In the genomic region with DNA sequence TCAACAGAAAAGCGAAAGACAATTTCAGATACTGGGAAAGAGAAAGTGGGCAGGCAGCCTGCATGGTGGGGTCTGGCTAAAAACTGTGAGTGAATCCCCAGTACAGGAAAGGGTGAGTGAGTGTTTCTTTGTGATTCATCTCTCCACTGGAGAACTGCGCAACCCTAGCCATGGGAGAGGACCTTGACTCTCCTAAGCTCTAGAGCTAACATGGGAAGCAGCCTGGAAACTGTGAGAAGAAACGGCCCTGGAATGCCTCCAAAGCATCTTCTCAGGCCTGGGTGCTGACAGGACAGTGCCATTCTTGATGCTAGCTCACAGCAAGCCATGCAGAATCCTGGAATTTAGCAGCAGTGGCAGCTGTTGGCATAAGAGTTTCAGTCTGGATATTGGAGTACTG, we compare ENCODE assay signal across 31 cellular contexts. TPM values are rescaled to one million over a fixed set of nuclear protein-coding genes. Genes with fewer than 3 reads are reported as not detected.
"Had no signal": no experiment of that assay in that cellular context is flagged by ENCODE, and none has a peak within 500 bp of the region (broad histone marks: within the 10 kb centered on the region; RNA-seq: fewer than 3 reads in every experiment).

No MANE protein-coding gene starts in this region.

- H3K4me1 ChIP-seq: left lung, lower lobe of right lung, parathyroid adenoma, psoas muscle, right atrium auricular region, stomach, testis, thyroid gland, transverse colon, upper lobe of left lung, vagina had no signal

- FAIRE-seq: islet of Langerhans, kidney had no signal

- H3K4me1 Mint-ChIP-seq: immature natural killer cell; naive thymus-derived CD8-positive, alpha-beta T cell; nephron; neural crest cell; stimulated activated naive B cell treated with anti-CD40 and anti-IgM and Interleukin-4, amounts not matched to agents 10 μg/mL and 1 μg/mL and 100 μg/mL, for 72 hours had no signal

- H3K27ac ChIP-seq: left lung, lower lobe of right lung, neutrophil, parathyroid adenoma, psoas muscle, right atrium auricular region, skin epidermis, stomach, testis, thyroid gland, transverse colon, upper lobe of left lung, vagina had no signal

- H3K27me3 ChIP-seq: left lung, neutrophil, right atrium auricular region, testis, thyroid gland, transverse colon, upper lobe of left lung, vagina had no signal

- H2AFZ ChIP-seq: parathyroid adenoma had no signal

- H3K9me3 ChIP-seq: left lung, lower lobe of right lung, neutrophil, psoas muscle, right atrium auricular region, testis, thyroid gland, transverse colon, upper lobe of left lung, vagina had no signal

- H3K4me3 Mint-ChIP-seq: immature natural killer cell; naive thymus-derived CD8-positive, alpha-beta T cell; nephron; neural crest cell; stimulated activated naive B cell treated with anti-CD40 and anti-IgM and Interleukin-4, amounts not matched to agents 10 μg/mL and 1 μg/mL and 100 μg/mL, for 72 hours had no signal

- H3K9ac ChIP-seq: parathyroid adenoma had no signal

- ATAC-seq: left colon; left lung; naive thymus-derived CD8-positive, alpha-beta T cell; psoas muscle; sciatic nerve; stimulated activated naive B cell treated with anti-CD40 and anti-IgM and Interleukin-4, amounts not matched to agents 10 μg/mL and 1 μg/mL and 100 μg/mL, for 72 hours; stimulated activated naive CD8-positive, alpha-beta T cell treated with anti-CD3 and anti-CD28 coated beads, Interleukin-15, Interleukin-2, amounts not matched to agents 100 U/mL and 50 U/mL, for 24 hours had no signal

- H3K36me3 ChIP-seq: left lung, lower lobe of right lung, neutrophil, right atrium auricular region, stomach, thyroid gland, transverse colon, upper lobe of left lung, vagina had no signal

- DNase-seq: immature natural killer cell; kidney; left colon; left lung; lower lobe of right lung; mammary epithelial cell; mesenchymal stem cell; naive thymus-derived CD8-positive, alpha-beta T cell; occipital lobe; psoas muscle; stimulated activated CD4-positive, alpha-beta T cell treated with anti-CD3 and anti-CD28 coated beads, Interleukin-12 subunit alpha, Interleukin-12 subunit beta, amount 100 ng/mL, for 4 hours; stimulated activated CD4-positive, alpha-beta T cell treated with anti-CD3 and anti-CD28 coated beads, Interleukin-15, amount 100 ng/mL, for 24 hours; stimulated activated CD4-positive, alpha-beta T cell treated with anti-CD3 and anti-CD28 coated beads, Interleukin-2, amount 100 ng/mL, for 24 hours; stimulated activated CD4-positive, alpha-beta T cell treated with anti-CD3 and anti-CD28 coated beads, Interleukin-4, amount 100 ng/mL, for 1 hour; stimulated activated naive B cell treated with anti-CD40 and anti-IgM and Interleukin-4, amounts not matched to agents 10 μg/mL and 1 μg/mL and 100 μg/mL, for 72 hours; stimulated activated naive CD8-positive, alpha-beta T cell treated with anti-CD3 and anti-CD28 coated beads, Interleukin-15, Interleukin-2, amounts not matched to agents 100 U/mL and 50 U/mL, for 24 hours; stomach; testis; thyroid gland; transverse colon; upper lobe of left lung had no signal

- H3K27ac Mint-ChIP-seq: immature natural killer cell; naive thymus-derived CD8-positive, alpha-beta T cell; nephron; stimulated activated naive B cell treated with anti-CD40 and anti-IgM and Interleukin-4, amounts not matched to agents 10 μg/mL and 1 μg/mL and 100 μg/mL, for 72 hours had no signal

- H3K79me2 ChIP-seq: parathyroid adenoma had no signal

- H3K36me3 Mint-ChIP-seq: immature natural killer cell; naive thymus-derived CD8-positive, alpha-beta T cell; stimulated activated naive B cell treated with anti-CD40 and anti-IgM and Interleukin-4, amounts not matched to agents 10 μg/mL and 1 μg/mL and 100 μg/mL, for 72 hours had no signal

- H3K4me3 ChIP-seq: left lung, lower lobe of right lung, psoas muscle, right atrium auricular region, skin epidermis, stomach, testis, thyroid gland, transverse colon, upper lobe of left lung, vagina had no signal

RNA-seq across cellular contexts. Expression of a gene that starts 18.8 kb away (rescaled TPM):
- total RNA-seq: mammary epithelial cell, osteocyte had no signal
- polyA plus RNA-seq: mammary epithelial cell had no signal
